3 cellular contexts compared by ENCODE assay signal in genomic region chr17:14723349-14723748, GRCh38.
DNase-seq lines count a peak whose midpoint lies in the region; ATAC-seq, FAIRE-seq and TF ChIP-seq lines count a peak whose summit lies in the region.
"Not testable (repeated sequence)": the region's sequence is repeated elsewhere in the genome, so short reads cannot be mapped to it uniquely, and the experiment has no call there.

No MANE protein-coding gene starts in this region.

- TF ChIP-seq POLR2A in H1 (IDR thresholded peaks at IDR 0.05; ENCODE audit: control extremely low read depth in 1 of 2, low read depth in 2 of 2, low read length in 2 of 2): not testable (repeated sequence)

- not testable (repeated sequence) for H2BK5ac ChIP-seq in H1 (ENCODE audit: low read depth, low read length)

- not testable (repeated sequence) for H2BK15ac ChIP-seq in H1 (ENCODE audit: low read length)

- H3K79me1 ChIP-seq in H1 (ENCODE audit: low read depth, low read length): not testable (repeated sequence)

- H3K4me2 ChIP-seq in H1 (ENCODE audit: insufficient read depth in 1 of 2, low read depth in 2 of 2, low read length in 2 of 2): not testable (repeated sequence)

- TF ChIP-seq EP300 in H1 (IDR thresholded peaks at IDR 0.05; ENCODE audit: borderline replicate concordance in 1 of 2, low read depth in 2 of 2, low read length in 2 of 2): not testable (repeated sequence)

- CTCF ChIA-PET in HEK293 (lab: Yijun Ruan, JAX); H1 (lab: Charles Lee; ENCODE audit: partially characterized antibody): not testable (repeated sequence)

- not testable (repeated sequence) for TF ChIP-seq CTCF in HEK293 (tag by site-specific recombination; IDR thresholded peaks at IDR 0.05); H1 (IDR thresholded peaks at IDR 0.05; ENCODE audit: control extremely low read depth in 1 of 3, insufficient read depth in 1 of 3, low read depth in 1 of 3, low read length in 3 of 3)

- not testable (repeated sequence) for H4K5ac ChIP-seq in H1 (ENCODE audit: insufficient read length, low read depth, low read length)

- H2BK120ac ChIP-seq in H1 (replicated peaks; ENCODE audit: low read depth, low read length): not testable (repeated sequence)

- not testable (repeated sequence) for H4K20me1 ChIP-seq in H1 (replicated peaks in 1 of 2; ENCODE audit: control insufficient read depth in 1 of 2, insufficient read depth in 2 of 2, low read length in 2 of 2)

- not testable (repeated sequence) for H3K9me3 ChIP-seq in HEK293 (ENCODE audit: control insufficient read depth, insufficient read depth, low read depth, low read length); H1 (ENCODE audit: insufficient read depth in 2 of 2, low read depth in 1 of 2, low read length in 1 of 2)

- not testable (repeated sequence) for H3K18ac ChIP-seq in H1 (ENCODE audit: extremely low read depth, low read length)

- not testable (repeated sequence) for H3K4ac ChIP-seq in H1 (replicated peaks; ENCODE audit: insufficient read length, low read depth, low read length)

- not testable (repeated sequence) for H3K9ac ChIP-seq in H1 (replicated peaks in 1 of 4; ENCODE audit: extremely low read depth in 1 of 4, low read depth in 3 of 4, low read length in 3 of 4)

- not testable (repeated sequence) for H3K56ac ChIP-seq in H1 (replicated peaks; ENCODE audit: insufficient read length, low read depth, low read length)

- not testable (repeated sequence) for TF ChIP-seq RAD21 in H1 (IDR thresholded peaks at IDR 0.05 in 1 of 2, conservative IDR thresholded peaks at IDR 0.05 in 1 of 2; ENCODE audit: low read depth in 2 of 2, low read length in 2 of 2)

- H3K4me1 ChIP-seq in HEK293 (ENCODE audit: control insufficient read depth, insufficient read depth, low read length); H1 (replicated peaks in 1 of 4; ENCODE audit: control insufficient read depth in 3 of 4, insufficient read depth in 4 of 4, low read length in 3 of 4): not testable (repeated sequence)

- WGBS in H1 (ENCODE audit: extremely low coverage in 1 of 2, insufficient coverage in 1 of 2, insufficient read length in 1 of 2, insufficient replicate concordance in 2 of 2, low coverage in 1 of 2, low lambda C conversion rate in 2 of 2, missing lambda C conversion rate in 1 of 2), 2 experiments: 93% methylated on average over 1 of the region's 1 CpG; no CpG with 5 or more reads in 1 of the 2 experiments

- H2BK20ac ChIP-seq in H1 (ENCODE audit: low read length): not testable (repeated sequence)

- not testable (repeated sequence) for H3K23ac ChIP-seq in H1 (ENCODE audit: insufficient read length)

- not testable (repeated sequence) for H3K23me2 ChIP-seq in H1 (ENCODE audit: low read depth, low read length)

- H3K36me3 ChIP-seq in HEK293 (ENCODE audit: control insufficient read depth in 2 of 2, insufficient read depth in 1 of 2, low read length in 2 of 2); H1 (ENCODE audit: control insufficient read depth in 2 of 4, insufficient read depth in 4 of 4, low read length in 3 of 4): not testable (repeated sequence)

- not testable (repeated sequence) for H2BK12ac ChIP-seq in H1 (ENCODE audit: low read depth, low read length)

- H4K8ac ChIP-seq in H1 (ENCODE audit: extremely low read depth, insufficient read depth, low read length): not testable (repeated sequence)

- not testable (repeated sequence) for H3K14ac ChIP-seq in H1 (ENCODE audit: insufficient read length)

- not testable (repeated sequence) for DNase-seq in H1 (ENCODE audit: low read depth in 1 of 2, low spot score in 2 of 2)

- ATAC-seq in SK-N-SH treated with all-trans-retinoic acid at 6 μM for 48 hours: not testable (repeated sequence)

- FAIRE-seq in H1 (lab: Jason Lieb, UNC): not testable (repeated sequence)

- H3K79me2 ChIP-seq in H1 (ENCODE audit: control insufficient read depth in 1 of 2, insufficient read depth in 2 of 2, low read length in 2 of 2): not testable (repeated sequence)

- not testable (repeated sequence) for H2AFZ ChIP-seq in H1 (ENCODE audit: low read length)

- not testable (repeated sequence) for H3K27me3 ChIP-seq in H1 (replicated peaks in 1 of 4; ENCODE audit: control insufficient read depth in 3 of 4, extremely low read depth in 1 of 4, insufficient read depth in 3 of 4, low read length in 3 of 4)

- H3K4me3 ChIP-seq in HEK293 (ENCODE audit: low read depth, low read length); H1 (ENCODE audit: extremely low read depth in 1 of 4, insufficient read depth in 2 of 4, low read depth in 3 of 4, low read length in 4 of 4): not testable (repeated sequence)

- H4K91ac ChIP-seq in H1 (replicated peaks; ENCODE audit: insufficient read length, low read length): not testable (repeated sequence)

- not testable (repeated sequence) for H2AK5ac ChIP-seq in H1 (ENCODE audit: low read depth, low read length)

- H3K27ac ChIP-seq in HEK293 (ENCODE audit: extremely low read depth, low read depth, low read length); H1 (ENCODE audit: low read depth, low read length): not testable (repeated sequence)

- POLR2A ChIA-PET in HEK293 (lab: Yijun Ruan, JAX); H1 (lab: Charles Lee; ENCODE audit: partially characterized antibody): not testable (repeated sequence)

TF ChIP-seq in HEK293, 187 proteins besides CTCF, POLR2A, EP300 and RAD21:
- peak; percentile 59; the same call in 1 of the 2 replicates for TF ChIP-seq ZNF146 (tag by site-specific recombination; IDR thresholded peaks at IDR 0.05)
TF ChIP-seq in HEK293: peak in this region for 1; not testable (repeated sequence) for 186.

TF ChIP-seq in SK-N-SH treated with all-trans-retinoic acid at 6 μM for 48 hours, 23 proteins besides CTCF, POLR2A, EP300 and RAD21:
- TF ChIP-seq ZNF8 (CRISPR knock-in tag; IDR thresholded peaks at IDR 0.05): peak; percentile 60; the same call in 1 of the 2 replicates

TF ChIP-seq in H1, 55 proteins besides CTCF, POLR2A, EP300 and RAD21:
- peak; percentile 52; the same call in 1 of the 2 replicates for TF ChIP-seq KDM1A (IDR thresholded peaks at IDR 0.05; ENCODE audit: borderline replicate concordance, low read length)
TF ChIP-seq in H1: peak in this region for 1; not testable (repeated sequence) for 54.
